Comparison of ENCODE assay signal across 15 cellular contexts in the genomic region with DNA sequence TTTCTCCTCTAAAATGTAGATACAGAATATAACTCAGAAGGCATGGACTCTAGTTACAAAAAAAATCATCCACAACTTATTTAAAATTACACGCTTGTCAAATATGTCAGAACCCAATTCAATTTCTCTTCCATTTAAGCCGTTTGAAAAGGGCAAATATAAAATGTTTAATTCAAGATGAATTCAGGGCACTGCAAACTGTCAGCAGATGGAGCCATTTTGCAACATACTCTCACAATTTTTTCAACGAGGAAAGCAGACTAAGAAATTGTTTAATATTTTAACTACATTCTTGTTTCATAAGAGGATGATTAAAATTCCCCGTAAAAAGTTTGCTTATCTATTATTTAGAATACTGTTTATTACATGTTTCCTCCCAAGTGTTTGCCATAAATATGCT.
DNase-seq lines count a peak whose midpoint lies in the region; FAIRE-seq and TF ChIP-seq lines count a peak whose summit lies in the region.
"Had no signal": no experiment of that assay in that cellular context is flagged by ENCODE, and none has a peak within 500 bp of the region (broad histone marks: within the 10 kb centered on the region; RNA-seq: fewer than 3 reads in every experiment).

No MANE protein-coding gene starts in this region.

- CTCF ChIA-PET in RWPE1 (lab: Yijun Ruan, JAX): no interaction called here

- TF ChIP-seq CTCF in RWPE1 (conservative IDR thresholded peaks at IDR 0.05; ENCODE audit: low read depth): 0 out of 2 replicates have a peak, but pooled peaks have one; percentile 14

- in situ Hi-C loops in G401 (cut with HindIII; ENCODE audit: low sequenced_read_pairs): no loop called here

- no peak overlapping the region for H3K27ac ChIP-seq in RWPE1
- H3K27ac ChIP-seq: gastroesophageal sphincter had no signal

- FAIRE-seq in urothelium cell line (lab: Jason Lieb, UNC): no peak
- FAIRE-seq: GM18507, TTC549 had no signal

- DNase-seq in NCI-H82 (lab: John Stamatoyannopoulos, UW) (peak; percentile 1), NCI-H82 treated with DMSO at 0.1 percent for 48 hours (lab: John Stamatoyannopoulos, UW; ENCODE audit: unreplicated experiment) (no peak), RWPE1 (ENCODE audit: low spot score) (peak; percentile 0), iris pigment epithelial cell (ENCODE audit: low read depth) (peak; percentile 3), urothelium cell line (ENCODE audit: low spot score) (peak; percentile 11), G401 (ENCODE audit: low spot score) (no peak), iPS-NIHi7 (ENCODE audit: extremely low spot score) (no peak), C1 segment of cervical spinal cord (lab: John Stamatoyannopoulos, UW) (no peak)
- DNase-seq: activated CD8-positive, alpha-beta memory T cell treated with anti-CD3 and anti-CD28 coated beads, Interleukin-2, amount 10 ng/mL, durations not matched to agents 7 days and 5 days; cortex of kidney; NCI-H1417 treated with DMSO at 0.1 percent for 48 hours; right cardiac atrium had no signal

- POLR2A ChIA-PET in RWPE1 (lab: Yijun Ruan, JAX; ENCODE audit: low non-redundant PET): no interaction called here

Comparison
In these comparisons a context has a peak if more than half of its experiments do, and no peak if none do; other contexts are left out.
1. DNase-seq: peak in NCI-H82 (single experiment), RWPE1 (single experiment), iris pigment epithelial cell (single experiment) and urothelium cell line (single experiment); none in NCI-H82 treated with DMSO at 0.1 percent for 48 hours (single experiment), G401 (single experiment), iPS-NIHi7 (single experiment) and C1 segment of cervical spinal cord (0 of 14).